ENCODE assay signal across 1 cellular context in the genomic region with DNA sequence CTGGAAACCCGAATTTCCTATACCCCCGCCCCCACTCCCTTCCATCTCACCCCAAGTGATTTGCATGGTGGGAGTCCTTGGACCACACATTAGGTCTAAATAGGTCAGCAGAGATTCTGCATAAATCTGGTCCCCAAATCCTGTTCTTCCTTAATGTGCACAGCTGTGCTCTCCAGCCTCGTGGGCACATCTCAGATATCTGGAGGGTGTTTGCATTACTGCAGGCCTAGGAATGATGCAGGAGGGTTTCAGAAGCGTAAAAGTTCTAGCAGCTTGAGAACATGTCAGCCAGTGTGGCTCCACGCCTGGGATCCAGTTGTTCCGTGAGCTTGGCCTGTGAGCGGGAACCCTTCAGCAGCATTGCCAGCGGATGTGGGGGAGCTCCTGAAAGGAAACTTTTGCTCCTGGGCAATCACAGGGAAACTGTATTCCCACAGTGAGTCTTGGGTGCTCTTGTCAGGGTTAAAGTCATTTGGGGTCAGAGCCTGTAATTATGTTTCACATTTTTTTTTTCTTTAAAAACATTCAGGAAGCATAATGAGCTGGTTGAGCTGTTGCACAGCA.
TF ChIP-seq lines count a peak whose summit lies in the region.

No MANE protein-coding gene starts in this region.

TF ChIP-seq in SK-N-SH treated with all-trans-retinoic acid at 6 μM for 48 hours, 23 proteins besides CTCF, POLR2A, EP300 and RAD21 (continued from another document):
- no peak for TF ChIP-seq ZNF8 (CRISPR knock-in tag; IDR thresholded peaks at IDR 0.05)
- TF ChIP-seq, protein P1, sequence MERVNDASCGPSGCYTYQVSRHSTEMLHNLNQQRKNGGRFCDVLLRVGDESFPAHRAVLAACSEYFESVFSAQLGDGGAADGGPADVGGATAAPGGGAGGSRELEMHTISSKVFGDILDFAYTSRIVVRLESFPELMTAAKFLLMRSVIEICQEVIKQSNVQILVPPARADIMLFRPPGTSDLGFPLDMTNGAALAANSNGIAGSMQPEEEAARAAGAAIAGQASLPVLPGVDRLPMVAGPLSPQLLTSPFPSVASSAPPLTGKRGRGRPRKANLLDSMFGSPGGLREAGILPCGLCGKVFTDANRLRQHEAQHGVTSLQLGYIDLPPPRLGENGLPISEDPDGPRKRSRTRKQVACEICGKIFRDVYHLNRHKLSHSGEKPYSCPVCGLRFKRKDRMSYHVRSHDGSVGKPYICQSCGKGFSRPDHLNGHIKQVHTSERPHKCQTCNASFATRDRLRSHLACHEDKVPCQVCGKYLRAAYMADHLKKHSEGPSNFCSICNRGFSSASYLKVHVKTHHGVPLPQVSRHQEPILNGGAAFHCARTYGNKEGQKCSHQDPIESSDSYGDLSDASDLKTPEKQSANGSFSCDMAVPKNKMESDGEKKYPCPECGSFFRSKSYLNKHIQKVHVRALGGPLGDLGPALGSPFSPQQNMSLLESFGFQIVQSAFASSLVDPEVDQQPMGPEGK (CRISPR knock-in tag; IDR thresholded peaks at IDR 0.05; ENCODE audit: borderline replicate concordance) = no peak
- no peak for TF ChIP-seq RARB (CRISPR knock-in tag; IDR thresholded peaks at IDR 0.05)
- TF ChIP-seq, protein P2, sequence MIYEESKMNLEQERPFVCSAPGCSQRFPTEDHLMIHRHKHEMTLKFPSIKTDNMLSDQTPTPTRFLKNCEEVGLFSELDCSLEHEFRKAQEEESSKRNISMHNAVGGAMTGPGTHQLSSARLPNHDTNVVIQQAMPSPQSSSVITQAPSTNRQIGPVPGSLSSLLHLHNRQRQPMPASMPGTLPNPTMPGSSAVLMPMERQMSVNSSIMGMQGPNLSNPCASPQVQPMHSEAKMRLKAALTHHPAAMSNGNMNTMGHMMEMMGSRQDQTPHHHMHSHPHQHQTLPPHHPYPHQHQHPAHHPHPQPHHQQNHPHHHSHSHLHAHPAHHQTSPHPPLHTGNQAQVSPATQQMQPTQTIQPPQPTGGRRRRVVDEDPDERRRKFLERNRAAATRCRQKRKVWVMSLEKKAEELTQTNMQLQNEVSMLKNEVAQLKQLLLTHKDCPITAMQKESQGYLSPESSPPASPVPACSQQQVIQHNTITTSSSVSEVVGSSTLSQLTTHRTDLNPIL (CRISPR knock-in tag; IDR thresholded peaks at IDR 0.05; ENCODE audit: low read depth) = no peak
- no peak for TF ChIP-seq PPARA (CRISPR knock-in tag; IDR thresholded peaks at IDR 0.05; ENCODE audit: borderline replicate concordance)
- TF ChIP-seq SNAI2 (CRISPR knock-in tag; IDR thresholded peaks at IDR 0.05) = no peak
- no peak for TF ChIP-seq ARNTL (CRISPR knock-in tag; IDR thresholded peaks at IDR 0.05; ENCODE audit: borderline replicate concordance, low read depth)
- no peak for TF ChIP-seq ISL1 (CRISPR knock-in tag; IDR thresholded peaks at IDR 0.05)
- TF ChIP-seq, protein P3, sequence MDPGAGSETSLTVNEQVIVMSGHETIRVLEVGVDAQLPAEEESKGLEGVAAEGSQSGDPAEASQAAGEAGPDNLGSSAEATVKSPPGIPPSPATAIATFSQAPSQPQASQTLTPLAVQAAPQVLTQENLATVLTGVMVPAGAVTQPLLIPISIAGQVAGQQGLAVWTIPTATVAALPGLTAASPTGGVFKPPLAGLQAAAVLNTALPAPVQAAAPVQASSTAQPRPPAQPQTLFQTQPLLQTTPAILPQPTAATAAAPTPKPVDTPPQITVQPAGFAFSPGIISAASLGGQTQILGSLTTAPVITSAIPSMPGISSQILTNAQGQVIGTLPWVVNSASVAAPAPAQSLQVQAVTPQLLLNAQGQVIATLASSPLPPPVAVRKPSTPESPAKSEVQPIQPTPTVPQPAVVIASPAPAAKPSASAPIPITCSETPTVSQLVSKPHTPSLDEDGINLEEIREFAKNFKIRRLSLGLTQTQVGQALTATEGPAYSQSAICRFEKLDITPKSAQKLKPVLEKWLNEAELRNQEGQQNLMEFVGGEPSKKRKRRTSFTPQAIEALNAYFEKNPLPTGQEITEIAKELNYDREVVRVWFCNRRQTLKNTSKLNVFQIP (CRISPR knock-in tag; IDR thresholded peaks at IDR 0.05; ENCODE audit: borderline replicate concordance, low read depth) = no peak
- TF ChIP-seq CSDC2 (CRISPR knock-in tag; IDR thresholded peaks at IDR 0.05) = no peak
